Comparison of ENCODE assay signal across 1 cellular context in genomic region chr5:96821260-96821916, GRCh38.
TF ChIP-seq lines count a peak whose summit lies in the region.

No MANE protein-coding gene starts in this region.

TF ChIP-seq in SK-N-SH treated with all-trans-retinoic acid at 6 μM for 48 hours, 23 proteins besides CTCF, POLR2A, EP300 and RAD21 (continued from another document):
- TF ChIP-seq, protein P1, sequence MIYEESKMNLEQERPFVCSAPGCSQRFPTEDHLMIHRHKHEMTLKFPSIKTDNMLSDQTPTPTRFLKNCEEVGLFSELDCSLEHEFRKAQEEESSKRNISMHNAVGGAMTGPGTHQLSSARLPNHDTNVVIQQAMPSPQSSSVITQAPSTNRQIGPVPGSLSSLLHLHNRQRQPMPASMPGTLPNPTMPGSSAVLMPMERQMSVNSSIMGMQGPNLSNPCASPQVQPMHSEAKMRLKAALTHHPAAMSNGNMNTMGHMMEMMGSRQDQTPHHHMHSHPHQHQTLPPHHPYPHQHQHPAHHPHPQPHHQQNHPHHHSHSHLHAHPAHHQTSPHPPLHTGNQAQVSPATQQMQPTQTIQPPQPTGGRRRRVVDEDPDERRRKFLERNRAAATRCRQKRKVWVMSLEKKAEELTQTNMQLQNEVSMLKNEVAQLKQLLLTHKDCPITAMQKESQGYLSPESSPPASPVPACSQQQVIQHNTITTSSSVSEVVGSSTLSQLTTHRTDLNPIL (CRISPR knock-in tag; IDR thresholded peaks at IDR 0.05; ENCODE audit: low read depth) = no peak
- TF ChIP-seq ZNF8 (CRISPR knock-in tag; IDR thresholded peaks at IDR 0.05) (no peak), ISL1 (CRISPR knock-in tag; IDR thresholded peaks at IDR 0.05) (no peak), ZFP3 (CRISPR knock-in tag; IDR thresholded peaks at IDR 0.05) (no peak), ZNF565 (CRISPR knock-in tag; conservative IDR thresholded peaks at IDR 0.05; ENCODE audit: low read depth) (no peak), ZNF70 (CRISPR knock-in tag; IDR thresholded peaks at IDR 0.05) (no peak), GLIS3 (CRISPR knock-in tag; IDR thresholded peaks at IDR 0.05) (no peak), CSDC2 (CRISPR knock-in tag; IDR thresholded peaks at IDR 0.05) (no peak), ZC3H10 (CRISPR knock-in tag; IDR thresholded peaks at IDR 0.05) (no peak), ARNTL (CRISPR knock-in tag; IDR thresholded peaks at IDR 0.05; ENCODE audit: borderline replicate concordance, low read depth) (no peak), ESRRG (CRISPR knock-in tag; IDR thresholded peaks at IDR 0.05) (no peak), POU6F1 (CRISPR knock-in tag; IDR thresholded peaks at IDR 0.05; ENCODE audit: borderline replicate concordance, low read depth) (no peak), OSR1 (CRISPR knock-in tag; IDR thresholded peaks at IDR 0.05) (no peak)
- TF ChIP-seq, protein P2, sequence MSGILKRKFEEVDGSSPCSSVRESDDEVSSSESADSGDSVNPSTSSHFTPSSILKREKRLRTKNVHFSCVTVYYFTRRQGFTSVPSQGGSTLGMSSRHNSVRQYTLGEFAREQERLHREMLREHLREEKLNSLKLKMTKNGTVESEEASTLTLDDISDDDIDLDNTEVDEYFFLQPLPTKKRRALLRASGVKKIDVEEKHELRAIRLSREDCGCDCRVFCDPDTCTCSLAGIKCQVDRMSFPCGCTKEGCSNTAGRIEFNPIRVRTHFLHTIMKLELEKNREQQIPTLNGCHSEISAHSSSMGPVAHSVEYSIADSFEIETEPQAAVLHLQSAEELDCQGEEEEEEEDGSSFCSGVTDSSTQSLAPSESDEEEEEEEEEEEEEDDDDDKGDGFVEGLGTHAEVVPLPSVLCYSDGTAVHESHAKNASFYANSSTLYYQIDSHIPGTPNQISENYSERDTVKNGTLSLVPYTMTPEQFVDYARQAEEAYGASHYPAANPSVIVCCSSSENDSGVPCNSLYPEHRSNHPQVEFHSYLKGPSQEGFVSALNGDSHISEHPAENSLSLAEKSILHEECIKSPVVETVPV (CRISPR knock-in tag; IDR thresholded peaks at IDR 0.05) = no peak
- TF ChIP-seq, protein P3, sequence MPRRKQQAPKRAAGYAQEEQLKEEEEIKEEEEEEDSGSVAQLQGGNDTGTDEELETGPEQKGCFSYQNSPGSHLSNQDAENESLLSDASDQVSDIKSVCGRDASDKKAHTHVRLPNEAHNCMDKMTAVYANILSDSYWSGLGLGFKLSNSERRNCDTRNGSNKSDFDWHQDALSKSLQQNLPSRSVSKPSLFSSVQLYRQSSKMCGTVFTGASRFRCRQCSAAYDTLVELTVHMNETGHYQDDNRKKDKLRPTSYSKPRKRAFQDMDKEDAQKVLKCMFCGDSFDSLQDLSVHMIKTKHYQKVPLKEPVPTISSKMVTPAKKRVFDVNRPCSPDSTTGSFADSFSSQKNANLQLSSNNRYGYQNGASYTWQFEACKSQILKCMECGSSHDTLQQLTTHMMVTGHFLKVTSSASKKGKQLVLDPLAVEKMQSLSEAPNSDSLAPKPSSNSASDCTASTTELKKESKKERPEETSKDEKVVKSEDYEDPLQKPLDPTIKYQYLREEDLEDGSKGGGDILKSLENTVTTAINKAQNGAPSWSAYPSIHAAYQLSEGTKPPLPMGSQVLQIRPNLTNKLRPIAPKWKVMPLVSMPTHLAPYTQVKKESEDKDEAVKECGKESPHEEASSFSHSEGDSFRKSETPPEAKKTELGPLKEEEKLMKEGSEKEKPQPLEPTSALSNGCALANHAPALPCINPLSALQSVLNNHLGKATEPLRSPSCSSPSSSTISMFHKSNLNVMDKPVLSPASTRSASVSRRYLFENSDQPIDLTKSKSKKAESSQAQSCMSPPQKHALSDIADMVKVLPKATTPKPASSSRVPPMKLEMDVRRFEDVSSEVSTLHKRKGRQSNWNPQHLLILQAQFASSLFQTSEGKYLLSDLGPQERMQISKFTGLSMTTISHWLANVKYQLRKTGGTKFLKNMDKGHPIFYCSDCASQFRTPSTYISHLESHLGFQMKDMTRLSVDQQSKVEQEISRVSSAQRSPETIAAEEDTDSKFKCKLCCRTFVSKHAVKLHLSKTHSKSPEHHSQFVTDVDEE (CRISPR knock-in tag; IDR thresholded peaks at IDR 0.05) = no peak
